Comparison of ENCODE assay signal across 8 cellular contexts in the genomic region with DNA sequence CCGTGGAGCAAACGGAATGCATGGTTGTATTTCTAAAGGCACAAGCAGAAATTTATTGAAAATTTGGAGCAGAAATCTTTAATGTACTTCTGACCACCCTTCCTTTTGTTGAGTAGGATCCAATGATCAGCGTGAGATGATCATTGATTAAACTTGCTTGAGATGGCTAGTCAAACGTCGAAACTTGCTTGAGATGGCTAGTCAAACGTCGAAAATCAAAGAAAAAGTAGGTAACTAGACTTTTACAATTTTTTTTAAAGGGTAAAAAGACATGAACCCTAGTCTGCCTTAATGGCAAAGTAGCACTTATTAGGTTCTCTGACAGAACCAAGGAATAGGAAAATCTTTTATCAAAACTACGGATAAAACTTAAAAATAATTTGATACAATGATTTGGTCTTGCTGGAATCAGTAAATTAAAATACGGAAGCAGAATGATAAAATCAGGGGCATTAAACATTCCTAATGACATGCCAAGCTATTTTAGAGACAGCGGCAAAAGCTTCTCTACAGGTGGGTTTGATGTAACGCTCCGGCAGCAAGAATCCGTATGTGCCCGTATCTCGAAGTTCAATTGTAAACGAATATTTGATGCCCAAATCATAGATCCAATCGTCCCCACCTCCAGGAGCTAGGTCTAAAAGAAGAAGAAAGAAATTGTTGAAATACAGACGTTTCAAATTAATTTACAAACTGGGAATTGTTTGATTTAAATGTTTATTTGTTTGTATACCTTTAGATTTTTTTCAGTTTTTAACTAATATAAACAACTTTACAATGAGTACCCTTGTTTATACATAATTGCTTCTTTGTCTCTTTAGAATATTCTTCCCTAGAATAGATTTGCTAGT. TPM values are rescaled to one million over a fixed set of nuclear protein-coding genes. Genes with fewer than 3 reads are reported as not detected.
DNase-seq lines count a peak whose midpoint lies in the region; ATAC-seq, FAIRE-seq and TF ChIP-seq lines count a peak whose summit lies in the region.
"Had no signal": no experiment of that assay in that cellular context is flagged by ENCODE, and none has a peak within 500 bp of the region (broad histone marks: within the 10 kb centered on the region; RNA-seq: fewer than 3 reads in every experiment).

No MANE protein-coding gene starts in this region.

- peak overlapping the region; percentile 90 for H3K9ac ChIP-seq in HUES48 (ENCODE audit: low read depth, low read length)
- H3K9ac ChIP-seq in iPS-20b (ENCODE audit: low read depth, low read length): peak overlapping the region; percentile 88; the same call in 1 of the 2 replicates

- H3K36me3 Mint-ChIP-seq in activated T-helper 2 cell treated with anti-CD3 and anti-CD28 coated beads, Interferon-gamma antibody, Interleukin-2, Interleukin-4, amounts not matched to agents 10 μg/mL and 5 μg/mL and 100 μg/mL, durations not matched to agents 14 hours and 24 hours and 36 hours (ENCODE audit: low read depth): peaks cover 3% of the 10 kb centered on the region

- ATAC-seq in HG02852 (IDR thresholded peaks at IDR 0.05; ENCODE audit: unreplicated experiment): no peak

- H3K27ac ChIP-seq in HUES48 (ENCODE audit: low read depth, low read length) (peak overlapping the region; percentile 94), iPS-20b (ENCODE audit: low read length) (no peak overlapping the region), stomach (peak overlapping the region in 4 of 5 donors; percentile 95 to 97 (median 96))

- no peak for DNase-seq in activated T-helper 2 cell treated with anti-CD3 and anti-CD28 coated beads, Interferon-gamma antibody, Interleukin-2, Interleukin-4, amounts not matched to agents 10 μg/mL and 5 μg/mL and 100 μg/mL, durations not matched to agents 14 hours and 24 hours and 36 hours (ENCODE audit: low spot score)
- DNase-seq in stomach: no peak
- DNase-seq in DMS153 treated with DMSO at 0.1 percent for 48 hours (lab: John Stamatoyannopoulos, UW; ENCODE audit: unreplicated experiment): no peak
- no peak for DNase-seq in GM12891 (ENCODE audit: insufficient read length, low spot score)

- TF ChIP-seq EP300 in stomach (IDR thresholded peaks at IDR 0.05): no peak

- peaks cover 16% of the 10 kb centered on the region for H3K27me3 Mint-ChIP-seq in activated T-helper 2 cell treated with anti-CD3 and anti-CD28 coated beads, Interferon-gamma antibody, Interleukin-2, Interleukin-4, amounts not matched to agents 10 μg/mL and 5 μg/mL and 100 μg/mL, durations not matched to agents 14 hours and 24 hours and 36 hours (ENCODE audit: low read depth)

- no peaks in the 10 kb centered on the region for H3K27me3 ChIP-seq in HUES48 (ENCODE audit: control insufficient read depth, insufficient read depth, low read length)
- H3K27me3 ChIP-seq in iPS-20b (ENCODE audit: insufficient read depth, low read length): no peaks in the 10 kb centered on the region
- H3K27me3 ChIP-seq in stomach: no peaks in the 10 kb centered on the region

- intact Hi-C loops in activated T-helper 2 cell treated with anti-CD3 and anti-CD28 coated beads, Interferon-gamma antibody, Interleukin-2, Interleukin-4, amounts not matched to agents 10 μg/mL and 5 μg/mL and 100 μg/mL, durations not matched to agents 14 hours and 24 hours and 36 hours (cut with micrococcal nuclease): loop anchor here (2.0 to 10.0 kb wide), 5 partner anchors 54 to 281 kb away; a partner anchor contains a TSS
- intact Hi-C loops in stomach (cut with DNase I; ENCODE audit: low total_unique reads): no loop called here

- H3K4me1 Mint-ChIP-seq in activated T-helper 2 cell treated with anti-CD3 and anti-CD28 coated beads, Interferon-gamma antibody, Interleukin-2, Interleukin-4, amounts not matched to agents 10 μg/mL and 5 μg/mL and 100 μg/mL, durations not matched to agents 14 hours and 24 hours and 36 hours (ENCODE audit: low read depth): peaks cover 21% of the 10 kb centered on the region

- H3K4me3 Mint-ChIP-seq in activated T-helper 2 cell treated with anti-CD3 and anti-CD28 coated beads, Interferon-gamma antibody, Interleukin-2, Interleukin-4, amounts not matched to agents 10 μg/mL and 5 μg/mL and 100 μg/mL, durations not matched to agents 14 hours and 24 hours and 36 hours (ENCODE audit: low read depth): peak overlapping the region; percentile 95

- peaks cover 3% of the 10 kb centered on the region; the same call in 1 of the 2 replicates for H3K4me1 ChIP-seq in HUES48 (ENCODE audit: control insufficient read depth, insufficient read depth, low read length)
- peaks cover 8% of the 10 kb centered on the region for H3K4me1 ChIP-seq in iPS-20b (ENCODE audit: insufficient read depth, low read length)
- peaks cover 10 to 36% (median 28%) of the 10 kb centered on the region in 4 donors for H3K4me1 ChIP-seq in stomach

- peak overlapping the region; percentile 96 for H3K4me3 ChIP-seq in HUES48 (ENCODE audit: low read depth, low read length)
- peak overlapping the region; percentile 93 for H3K4me3 ChIP-seq in iPS-20b (ENCODE audit: low read length)
- H3K4me3 ChIP-seq in stomach: peak overlapping the region; percentile 79 to 90 (median 85)

- no peaks in the 10 kb centered on the region for H3K9me3 Mint-ChIP-seq in activated T-helper 2 cell treated with anti-CD3 and anti-CD28 coated beads, Interferon-gamma antibody, Interleukin-2, Interleukin-4, amounts not matched to agents 10 μg/mL and 5 μg/mL and 100 μg/mL, durations not matched to agents 14 hours and 24 hours and 36 hours

- WGBS in stomach, 5 donors: 18 to 28% (median 19%) methylated on average over 18 of the region's 18 CpGs

- FAIRE-seq in GM12891 (lab: Jason Lieb, UNC): no peak

- H3K27ac Mint-ChIP-seq in activated T-helper 2 cell treated with anti-CD3 and anti-CD28 coated beads, Interferon-gamma antibody, Interleukin-2, Interleukin-4, amounts not matched to agents 10 μg/mL and 5 μg/mL and 100 μg/mL, durations not matched to agents 14 hours and 24 hours and 36 hours: peak overlapping the region; percentile 98

- no peaks in the 10 kb centered on the region for H3K9me3 ChIP-seq in HUES48 (ENCODE audit: control insufficient read depth, insufficient read depth, low read length)
- no peaks in the 10 kb centered on the region for H3K9me3 ChIP-seq in iPS-20b (ENCODE audit: insufficient read depth, low read depth, low read length)
- no peaks in the 10 kb centered on the region for H3K9me3 ChIP-seq in stomach

- TF ChIP-seq POLR2A in stomach (IDR thresholded peaks at IDR 0.05): no peak
- no peak for TF ChIP-seq POLR2A in GM12891 (IDR thresholded peaks at IDR 0.05; ENCODE audit: low read depth, low read length)

- H3K36me3 ChIP-seq in HUES48 (ENCODE audit: control insufficient read depth, insufficient read depth, low read length) (no peaks in the 10 kb centered on the region), iPS-20b (ENCODE audit: insufficient read depth, low read depth, low read length) (no peaks in the 10 kb centered on the region), stomach (no peaks in the 10 kb centered on the region)

- TF ChIP-seq CTCF in stomach (IDR thresholded peaks at IDR 0.05): no peak

TF ChIP-seq in GM12891, 5 proteins besides CTCF, POLR2A, EP300 and RAD21:
- TF ChIP-seq POLR2AphosphoS5 (IDR thresholded peaks at IDR 0.05; ENCODE audit: low read depth, low read length) (no peak), TAF1 (IDR thresholded peaks at IDR 0.05; ENCODE audit: low read depth, low read length) (no peak), SPI1 (IDR thresholded peaks at IDR 0.05; ENCODE audit: low read depth, low read length) (no peak), POU2F2 (IDR thresholded peaks at IDR 0.05; ENCODE audit: low read depth, low read length) (no peak), PAX5 (IDR thresholded peaks at IDR 0.05; ENCODE audit: insufficient read depth, low read length, severe bottlenecking) (no peak)
TF ChIP-seq in GM12891: peak in this region for 0.

RNA-seq across cellular contexts. Expression of a gene that starts 0.8 kb away (rescaled TPM):
- total RNA-seq in activated T-helper 2 cell treated with anti-CD3 and anti-CD28 coated beads, Interferon-gamma antibody, Interleukin-2, Interleukin-4, amounts not matched to agents 10 μg/mL and 5 μg/mL and 100 μg/mL, durations not matched to agents 14 hours and 24 hours and 36 hours: 55.2 and 56.6 TPM in 2 replicates
- 10 to 100 TPM; 13.9 to 67.1 (median 23.7) TPM for total RNA-seq in stomach
- polyA plus RNA-seq in stomach: 10 to 100 TPM in 1 of 3 donors, 1 to 10 TPM in 2; 8.5 to 11.7 (median 8.9) TPM
- 18.8 TPM for polyA plus RNA-seq in GM12891 (2012; ENCODE audit: low read depth, missing spikeins)

RNA-seq across cellular contexts. Expression of a gene that starts 51.4 kb away (rescaled TPM):
- not detected in 2 replicates for total RNA-seq in activated T-helper 2 cell treated with anti-CD3 and anti-CD28 coated beads, Interferon-gamma antibody, Interleukin-2, Interleukin-4, amounts not matched to agents 10 μg/mL and 5 μg/mL and 100 μg/mL, durations not matched to agents 14 hours and 24 hours and 36 hours
- total RNA-seq in stomach: 1 to 10 TPM in 1 of 5 donors, under 1 TPM in 1, not detected in 3; 0.37 to 2.2 TPM
- not detected for polyA plus RNA-seq in stomach
- 0.09 TPM for polyA plus RNA-seq in GM12891 (2012; ENCODE audit: low read depth, missing spikeins)
- total RNA-seq: RPMI7951 had no signal
